Comparison of ENCODE assay signal across 15 cellular contexts in genomic region chr11:83174008-83174407, GRCh38. TPM values are rescaled to one million over a fixed set of nuclear protein-coding genes. Genes with fewer than 3 reads are reported as not detected.
A peak's percentile ranks its signal among the peaks of the same experiment; 100 is the strongest.
DNase-seq lines count a peak whose midpoint lies in the region; ATAC-seq lines count a peak whose summit lies in the region.
"Had no signal": no experiment of that assay in that cellular context is flagged by ENCODE, and none has a peak within 500 bp of the region (broad histone marks: within the 10 kb centered on the region; RNA-seq: fewer than 3 reads in every experiment).

No MANE protein-coding gene starts in this region.

- ATAC-seq in GM18867 (IDR thresholded peaks at IDR 0.05; ENCODE audit: unreplicated experiment) (peak; percentile 56), HG03558 (IDR thresholded peaks at IDR 0.05; ENCODE audit: extremely low read depth, unreplicated experiment) (peak; percentile 56), esophagus mucosa (peak; percentile 34)

- DNase-seq in CD1c-positive myeloid dendritic cell (ENCODE audit: extremely low spot score) = peak; percentile 51
- DNase-seq in effector CD8-positive, alpha-beta T cell (lab: John Stamatoyannopoulos, UW) = no peak
- no peak for DNase-seq in hippocampal formation (lab: John Stamatoyannopoulos, UW)
- DNase-seq in NCI-H524 (lab: John Stamatoyannopoulos, UW) = no peak
- no peak for DNase-seq in NCI-H524 treated with DMSO at 0.1 percent for 48 hours (lab: John Stamatoyannopoulos, UW)
- DNase-seq: brain microvascular endothelial cell; Caco-2; NCI-H1048; NCI-H526 treated with DMSO at 0.1 percent for 48 hours; SK-N-SH; stimulated activated CD4-positive, alpha-beta T cell treated with anti-CD3 and anti-CD28 coated beads, Interleukin-15, amount 100 ng/mL, for 24 hours; stomach had no signal

RNA-seq across cellular contexts. Expression of gene PCF11, which starts 17.1 kb away (rescaled TPM):
- total RNA-seq in esophagus mucosa = 28.7 TPM

RNA-seq across cellular contexts. Expression of gene ANKRD42, which starts 19.5 kb away (rescaled TPM):
- 5.1 TPM for total RNA-seq in esophagus mucosa
